11 cellular contexts compared by ENCODE assay signal in genomic region chr11:76653674-76654309, GRCh38. TPM values are rescaled to one million over a fixed set of nuclear protein-coding genes. Genes with fewer than 3 reads are reported as not detected.
DNase-seq lines count a peak whose midpoint lies in the region; ATAC-seq and TF ChIP-seq lines count a peak whose summit lies in the region.
"Had no signal": no experiment of that assay in that cellular context is flagged by ENCODE, and none has a peak within 500 bp of the region (broad histone marks: within the 10 kb centered on the region; RNA-seq: fewer than 3 reads in every experiment).

No MANE protein-coding gene starts in this region.

- TF ChIP-seq CTCF in astrocyte of the cerebellum (IDR thresholded peaks at IDR 0.05; ENCODE audit: low read depth, low read length, missing control alignments) (no peak), right atrium auricular region (IDR thresholded peaks at IDR 0.05) (no peak), OCI-LY7 (conservative IDR thresholded peaks at IDR 0.05; ENCODE audit: low read length) (no peak)

- no peaks in the 10 kb centered on the region for H3K9me2 ChIP-seq in OCI-LY7 (ENCODE audit: insufficient read depth, low read length)

- ATAC-seq in sciatic nerve (peak; percentile 87), HG03342 (IDR thresholded peaks at IDR 0.05; ENCODE audit: unreplicated experiment) (no peak), GM19395 (IDR thresholded peaks at IDR 0.05; ENCODE audit: unreplicated experiment) (no peak)

- no peaks in the 10 kb centered on the region for H3K27me3 ChIP-seq in right atrium auricular region

- no peaks in the 10 kb centered on the region for H3K79me2 ChIP-seq in OCI-LY7 (ENCODE audit: insufficient read depth, low read depth, low read length)

- peaks cover 0 to 75% of the 10 kb centered on the region in 2 donors for H3K4me1 ChIP-seq in right atrium auricular region
- peaks cover 9% of the 10 kb centered on the region for H3K4me1 ChIP-seq in OCI-LY7 (ENCODE audit: insufficient read depth, low read length, poor library complexity, severe bottlenecking)

- CTCF ChIA-PET in OCI-LY7 (lab: Charles Lee; ENCODE audit: unreplicated experiment) = no interaction called here

- H3K4me2 ChIP-seq in OCI-LY7 (ENCODE audit: low read length) = no peak overlapping the region

- H3K9me3 ChIP-seq in right atrium auricular region = no peaks in the 10 kb centered on the region
- H3K9me3 ChIP-seq in OCI-LY7 (ENCODE audit: low read length) = no peaks in the 10 kb centered on the region; the same call in 1 of the 2 replicates

- H3K36me3 ChIP-seq in right atrium auricular region = peaks cover 3% of the 10 kb centered on the region
- peaks cover 22% of the 10 kb centered on the region for H3K36me3 ChIP-seq in OCI-LY7 (ENCODE audit: insufficient read depth, low read length)

- POLR2A ChIA-PET in OCI-LY7 (lab: Charles Lee) = no interaction called here

- no TSS peak for BruUV-seq in OCI-LY7 (replicated peaks; lab: Mats Ljungman, UMichigan)

- peak overlapping the region; percentile 65 to 69 for H3K27ac ChIP-seq in right atrium auricular region
- H3K27ac ChIP-seq in OCI-LY7 (ENCODE audit: low read depth, low read length, poor library complexity, severe bottlenecking) = no peak overlapping the region

- in situ Hi-C loops in astrocyte of the cerebellum (cut with HindIII; ENCODE audit: low sequenced_read_pairs) = no loop called here

- DNase-seq in DMS 273 (lab: John Stamatoyannopoulos, UW; ENCODE audit: unreplicated experiment) = peak; percentile 71
- DNase-seq in astrocyte of the cerebellum (ENCODE audit: low read depth) = peak; percentile 35
- peak; percentile 80 for DNase-seq in right atrium auricular region (ENCODE audit: low spot score)
- peak; percentile 69 for DNase-seq in sciatic nerve (ENCODE audit: low spot score)
- no peak for DNase-seq in OCI-LY7 (ENCODE audit: low spot score)
- DNase-seq in occipital lobe (lab: John Stamatoyannopoulos, UW) = no peak
- DNase-seq: DMS153, Karpas-422, NCI-H748 treated with DMSO at 0.1 percent for 48 hours had no signal

- no peak overlapping the region for H2AFZ ChIP-seq in OCI-LY7 (ENCODE audit: low read length)

- H4K20me1 ChIP-seq in OCI-LY7 (ENCODE audit: insufficient read depth, low read length) = no peaks in the 10 kb centered on the region

- intact Hi-C loops in sciatic nerve (cut with DNase I) (no loop called here), OCI-LY7 (cut with micrococcal nuclease; ENCODE audit: unreplicated experiment) (no loop called here)

- no peak overlapping the region for H3K4me3 ChIP-seq in astrocyte of the cerebellum (ENCODE audit: low read depth, low read length)
- H3K4me3 ChIP-seq in right atrium auricular region = no peak overlapping the region
- H3K4me3 ChIP-seq in OCI-LY7 (ENCODE audit: low read depth, low read length, poor library complexity, severe bottlenecking) = no peak overlapping the region

RNA-seq across cellular contexts. Expression of gene LRRC32, which starts 16.8 kb away (rescaled TPM):
- total RNA-seq in right atrium auricular region = 10 to 100 TPM; 37.9 to 56.0 TPM
- total RNA-seq in sciatic nerve = 192 TPM
- 5.4 and 5.5 TPM in 2 replicates for total RNA-seq in OCI-LY7 (2014; rRNA removed; shearing (Covaris generic))
- 15.0 and 25.3 TPM in 2 replicates for total RNA-seq in OCI-LY7 (2022)
- total RNA-seq in occipital lobe = 1.1 TPM

Comparison
In these comparisons a context has a peak if more than half of its experiments do, and no peak if none do; other contexts are left out.
1. DNase-seq: peak in DMS 273 (single experiment), astrocyte of the cerebellum (single experiment), right atrium auricular region (single experiment) and sciatic nerve (single experiment); none in OCI-LY7 (single experiment) and occipital lobe (single experiment).